ENCODE assay signal across 25 cellular contexts in genomic region chr1:40839943-40840335, GRCh38. TPM values are rescaled to one million over a fixed set of nuclear protein-coding genes. Genes with fewer than 3 reads are reported as not detected.
"Had no signal": no experiment of that assay in that cellular context is flagged by ENCODE, and none has a peak within 500 bp of the region (broad histone marks: within the 10 kb centered on the region; RNA-seq: fewer than 3 reads in every experiment).

No MANE protein-coding gene starts in this region.

- H3K4me2 ChIP-seq: smooth muscle cell had no signal

- H3K9me3 ChIP-seq: breast epithelium, transverse colon, vagina had no signal

- H3K27me3 ChIP-seq: breast epithelium, sigmoid colon, transverse colon, vagina had no signal

- ATAC-seq: activated T-cell treated with anti-CD3 and anti-CD28 coated beads, Interleukin-2, amount 50 U/mL, for 4 hours; foreskin keratinocyte; stimulated activated naive B cell treated with anti-CD40 and anti-IgM and Interleukin-4, amounts not matched to agents 10 μg/mL and 1 μg/mL and 100 μg/mL, for 72 hours had no signal

- H3K27me3 Mint-ChIP-seq: activated naive CD8-positive, alpha-beta T cell; central memory CD8-positive, alpha-beta T cell; progenitor cell of endocrine pancreas had no signal

- H3K27ac Mint-ChIP-seq: progenitor cell of endocrine pancreas; stimulated activated naive B cell treated with anti-CD40 and anti-IgM and Interleukin-4, amounts not matched to agents 10 μg/mL and 1 μg/mL and 100 μg/mL, for 72 hours had no signal

- H3K4me3 Mint-ChIP-seq: activated T-cell treated with anti-CD3 and anti-CD28 coated beads, Interleukin-2, amount 50 U/mL, for 4 hours; central memory CD8-positive, alpha-beta T cell; immature natural killer cell; naive B cell; neural crest cell; stimulated activated naive B cell treated with anti-CD40 and anti-IgM and Interleukin-4, amounts not matched to agents 10 μg/mL and 1 μg/mL and 100 μg/mL, for 72 hours had no signal

- H3K4me3 ChIP-seq: breast epithelium, left ventricle myocardium inferior, sigmoid colon, smooth muscle cell, transverse colon, vagina had no signal

- DNase-seq: activated CD4-positive, alpha-beta T cell treated with anti-CD3 and anti-CD28 coated beads, Interleukin-2, amount 10 ng/mL, durations not matched to agents 24 days and 14 days; activated CD8-positive, alpha-beta memory T cell treated with anti-CD3 and anti-CD28 coated beads, Interleukin-2, amount 50 U/mL, for 48 hours; activated naive CD4-positive, alpha-beta T cell; activated T-cell treated with anti-CD3 and anti-CD28 coated beads, Interleukin-2, amount 50 U/mL, for 4 hours; amniotic stem cell; effector memory CD4-positive, alpha-beta T cell; foreskin keratinocyte; immature natural killer cell; kidney glomerular epithelial cell; left ventricle myocardium inferior; naive B cell; retina; sigmoid colon; stimulated activated CD4-positive, alpha-beta T cell treated with anti-CD3 and anti-CD28 coated beads, Interleukin-2, amount 100 ng/mL, for 48 hours; stimulated activated CD8-positive, alpha-beta memory T cell treated with anti-CD3 and anti-CD28 coated beads, Interleukin-4, amount 100 ng/mL, for 48 hours; stimulated activated naive B cell treated with anti-CD40 and anti-IgM and Interleukin-4, amounts not matched to agents 10 μg/mL and 1 μg/mL and 100 μg/mL, for 72 hours; transverse colon had no signal

- H3K36me3 ChIP-seq: breast epithelium, left ventricle myocardium inferior, transverse colon, vagina had no signal

- H3K4me1 ChIP-seq: breast epithelium, foreskin keratinocyte, left ventricle myocardium inferior, vagina had no signal

- H3K27ac ChIP-seq: breast epithelium, foreskin keratinocyte, left ventricle myocardium inferior, sigmoid colon, transverse colon, vagina had no signal

- H3K9me3 Mint-ChIP-seq: central memory CD8-positive, alpha-beta T cell; immature natural killer cell had no signal

RNA-seq across cellular contexts. Expression of gene KCNQ4, which starts 56.4 kb away (rescaled TPM):
- total RNA-seq: dermis microvascular lymphatic vessel endothelial cell, foreskin keratinocyte, smooth muscle cell had no signal
- polyA plus RNA-seq: immature natural killer cell had no signal
